ENCODE assay signal across 15 cellular contexts in the genomic region with DNA sequence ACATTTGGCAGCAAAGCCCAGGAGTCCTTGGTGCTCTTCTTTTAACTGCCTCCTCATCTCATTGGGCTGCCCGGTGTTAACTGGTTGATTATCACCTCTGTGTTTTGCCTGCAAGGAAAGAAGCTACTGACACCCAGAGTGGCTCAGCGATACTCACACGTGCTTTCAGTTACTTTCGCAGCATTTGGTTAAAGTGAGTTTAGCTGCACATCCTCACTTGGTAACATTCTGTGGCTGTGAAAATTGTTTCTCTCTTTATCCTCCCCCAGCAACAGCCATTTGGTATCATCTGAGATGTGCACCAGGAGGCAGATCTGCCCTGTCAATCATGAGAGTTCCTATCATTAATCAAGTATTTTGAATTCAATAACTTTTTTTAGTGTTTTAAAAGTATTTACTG. TPM values are rescaled to one million over a fixed set of nuclear protein-coding genes. Genes with fewer than 3 reads are reported as not detected.
DNase-seq lines count a peak whose midpoint lies in the region; ATAC-seq lines count a peak whose summit lies in the region.
"Had no signal": no experiment of that assay in that cellular context is flagged by ENCODE, and none has a peak within 500 bp of the region (broad histone marks: within the 10 kb centered on the region; RNA-seq: fewer than 3 reads in every experiment).

No MANE protein-coding gene starts in this region.

- DNase-seq in activated T-cell treated with anti-CD3 and anti-CD28 coated beads, Interleukin-2, amount 50 U/mL, for 24 hours = no peak
- DNase-seq in activated T-cell treated with anti-CD3 and anti-CD28 coated beads, Interleukin-2, amount 50 U/mL, for 48 hours = no peak
- no peak for DNase-seq in activated naive CD4-positive, alpha-beta T cell treated with anti-CD3 and anti-CD28 coated beads, Interleukin-2, amount 50 U/mL, for 72 hours (ENCODE audit: low spot score in 2 of 2)
- no peak for DNase-seq in Right ventricle myocardium superior
- no peak for DNase-seq in DMS153 treated with DMSO at 0.1 percent for 48 hours (lab: John Stamatoyannopoulos, UW; ENCODE audit: unreplicated experiment)
- DNase-seq: gastrocnemius medialis, NCI-H2171, SJCRH30, substantia nigra had no signal

- peak overlapping the region; percentile 99 for H3K27ac Mint-ChIP-seq in activated T-cell treated with anti-CD3 and anti-CD28 coated beads, Interleukin-2, amount 50 U/mL, for 24 hours
- H3K27ac Mint-ChIP-seq in activated naive CD4-positive, alpha-beta T cell treated with anti-CD3 and anti-CD28 coated beads, Interleukin-2, amount 50 U/mL, for 72 hours = peak overlapping the region; percentile 94 to 98
- H3K27ac Mint-ChIP-seq in stimulated activated memory B cell treated with anti-CD40 and anti-IgM and Interleukin-4, amounts not matched to agents 10 μg/mL and 1 μg/mL and 100 μg/mL, for 72 hours = peak overlapping the region; percentile 97
- H3K27ac Mint-ChIP-seq: mesothelial cell of epicardium had no signal

- intact Hi-C loops in Right ventricle myocardium superior (cut with DNase I) = no loop called here

- H3K36me3 Mint-ChIP-seq in activated T-cell treated with anti-CD3 and anti-CD28 coated beads, Interleukin-2, amount 50 U/mL, for 24 hours (ENCODE audit: low read depth) = peaks cover 91% of the 10 kb centered on the region
- H3K36me3 Mint-ChIP-seq in activated naive CD4-positive, alpha-beta T cell treated with anti-CD3 and anti-CD28 coated beads, Interleukin-2, amount 50 U/mL, for 72 hours = peaks cover 30 to 39% of the 10 kb centered on the region in 2 donors
- peaks cover 46% of the 10 kb centered on the region for H3K36me3 Mint-ChIP-seq in stimulated activated memory B cell treated with anti-CD40 and anti-IgM and Interleukin-4, amounts not matched to agents 10 μg/mL and 1 μg/mL and 100 μg/mL, for 72 hours

- peak overlapping the region; percentile 66 for H3K4me3 Mint-ChIP-seq in activated T-cell treated with anti-CD3 and anti-CD28 coated beads, Interleukin-2, amount 50 U/mL, for 24 hours
- H3K4me3 Mint-ChIP-seq in stimulated activated memory B cell treated with anti-CD40 and anti-IgM and Interleukin-4, amounts not matched to agents 10 μg/mL and 1 μg/mL and 100 μg/mL, for 72 hours = no peak overlapping the region
- H3K4me3 Mint-ChIP-seq: mesothelial cell of epicardium had no signal

- peaks cover 97% of the 10 kb centered on the region for H3K4me1 Mint-ChIP-seq in activated T-cell treated with anti-CD3 and anti-CD28 coated beads, Interleukin-2, amount 50 U/mL, for 24 hours (ENCODE audit: low read depth)
- H3K4me1 Mint-ChIP-seq in stimulated activated memory B cell treated with anti-CD40 and anti-IgM and Interleukin-4, amounts not matched to agents 10 μg/mL and 1 μg/mL and 100 μg/mL, for 72 hours = peaks cover 93% of the 10 kb centered on the region

- H3K27me3 Mint-ChIP-seq in activated T-cell treated with anti-CD3 and anti-CD28 coated beads, Interleukin-2, amount 50 U/mL, for 24 hours = no peaks in the 10 kb centered on the region
- H3K27me3 Mint-ChIP-seq in stimulated activated memory B cell treated with anti-CD40 and anti-IgM and Interleukin-4, amounts not matched to agents 10 μg/mL and 1 μg/mL and 100 μg/mL, for 72 hours = no peaks in the 10 kb centered on the region

- ATAC-seq in HG03097 (IDR thresholded peaks at IDR 0.05; ENCODE audit: low FRiP score, unreplicated experiment) (peak; percentile 22), Right ventricle myocardium superior (ENCODE audit: poor library complexity) (no peak), GM18858 (IDR thresholded peaks at IDR 0.05; ENCODE audit: unreplicated experiment) (no peak)
- peak in 1 of 2 donors; percentile 4 for ATAC-seq in activated naive CD4-positive, alpha-beta T cell treated with anti-CD3 and anti-CD28 coated beads, Interleukin-2, amount 50 U/mL, for 72 hours
- ATAC-seq in stimulated activated memory B cell treated with anti-CD40 and anti-IgM and Interleukin-4, amounts not matched to agents 10 μg/mL and 1 μg/mL and 100 μg/mL, for 72 hours = no peak
- ATAC-seq: gastrocnemius medialis had no signal

- no peaks in the 10 kb centered on the region for H3K9me3 Mint-ChIP-seq in activated T-cell treated with anti-CD3 and anti-CD28 coated beads, Interleukin-2, amount 50 U/mL, for 24 hours
- H3K9me3 Mint-ChIP-seq in activated naive CD4-positive, alpha-beta T cell treated with anti-CD3 and anti-CD28 coated beads, Interleukin-2, amount 50 U/mL, for 72 hours = no peaks in the 10 kb centered on the region
- no peaks in the 10 kb centered on the region for H3K9me3 Mint-ChIP-seq in stimulated activated memory B cell treated with anti-CD40 and anti-IgM and Interleukin-4, amounts not matched to agents 10 μg/mL and 1 μg/mL and 100 μg/mL, for 72 hours
- H3K9me3 Mint-ChIP-seq: mesothelial cell of epicardium had no signal

RNA-seq across cellular contexts. Expression of gene GPR183, which starts 44.6 kb away (rescaled TPM):
- total RNA-seq in activated naive CD4-positive, alpha-beta T cell treated with anti-CD3 and anti-CD28 coated beads, Interleukin-2, amount 50 U/mL, for 72 hours = 10 to 100 TPM; 55.0 to 55.4 TPM
- 1.6 TPM for total RNA-seq in Right ventricle myocardium superior
- total RNA-seq: A673, HT1080, SJCRH30 had no signal

Comparison
In these comparisons a context has a peak if more than half of its experiments do, and no peak if none do; other contexts are left out.
1. RNA of gene GPR183, which starts 44.6 kb away (total RNA-seq): 55.0 to 55.4 TPM in activated naive CD4-positive, alpha-beta T cell treated with anti-CD3 and anti-CD28 coated beads, Interleukin-2, amount 50 U/mL, for 72 hours; 1.6 TPM in Right ventricle myocardium superior (single experiment); every median in the first group is over 10 times any median in the second.
2. Peak in every context shown above with its lines, with median percentiles within 50 percentile points of each other: H3K27ac Mint-ChIP-seq.